In the genomic region with DNA sequence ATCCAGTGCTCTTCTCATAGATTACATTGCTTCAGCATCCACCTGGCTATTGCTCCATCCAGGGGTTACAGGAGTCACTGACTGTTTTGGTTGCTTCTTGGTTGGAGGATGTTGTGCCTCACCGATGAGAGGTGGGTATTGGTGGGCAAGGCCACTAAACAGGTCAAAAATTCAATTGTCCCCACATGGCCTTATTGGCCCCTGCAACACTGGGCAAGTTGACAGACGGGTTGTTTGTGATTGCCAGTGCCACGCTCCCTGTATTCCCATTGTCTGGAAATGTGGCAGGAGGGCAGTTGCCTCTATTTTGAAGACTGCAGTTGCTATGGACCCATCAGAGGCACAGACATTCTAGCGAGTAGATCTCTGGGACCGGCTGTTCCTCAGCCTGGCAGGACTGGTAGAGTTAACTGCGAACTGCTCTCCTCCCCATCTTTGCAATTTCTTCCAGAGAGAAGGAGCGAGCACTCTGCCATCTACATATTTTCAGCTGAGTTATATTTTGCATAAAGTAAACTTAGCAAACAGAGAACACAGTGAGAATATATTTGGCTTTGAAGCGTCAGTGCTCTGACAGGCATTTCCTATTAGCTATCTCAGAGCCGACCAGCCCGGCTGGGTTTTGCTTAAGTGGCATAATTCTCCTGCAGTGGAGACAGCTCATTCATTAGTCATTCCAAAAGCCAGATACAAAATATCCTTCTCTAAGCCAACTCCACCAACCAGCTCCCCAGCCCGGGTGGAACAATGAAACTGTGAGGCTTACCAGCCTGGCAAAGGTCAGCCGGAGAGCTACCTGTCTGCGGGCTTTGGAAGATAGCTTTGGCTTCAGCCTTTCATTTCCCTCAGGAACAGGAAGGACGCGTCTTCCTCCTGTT, we compare ENCODE assay signal across 13 cellular contexts. TPM values are rescaled to one million over a fixed set of nuclear protein-coding genes. Genes with fewer than 3 reads are reported as not detected.
DNase-seq lines count a peak whose midpoint lies in the region; ATAC-seq, FAIRE-seq and TF ChIP-seq lines count a peak whose summit lies in the region.
"Had no signal": no experiment of that assay in that cellular context is flagged by ENCODE, and none has a peak within 500 bp of the region (broad histone marks: within the 10 kb centered on the region; RNA-seq: fewer than 3 reads in every experiment).

No MANE protein-coding gene starts in this region.

- H3K36me3 ChIP-seq in mammary epithelial cell (ENCODE audit: insufficient read depth, low read length): no peaks in the 10 kb centered on the region
- no peaks in the 10 kb centered on the region for H3K36me3 ChIP-seq in HepG2 (replicated peaks in 1 of 2; ENCODE audit: control insufficient read depth in 1 of 2, insufficient read depth in 2 of 2, low read length in 2 of 2)
- H3K36me3 ChIP-seq in suprapubic skin: no peaks in the 10 kb centered on the region
- H3K36me3 ChIP-seq: colonic mucosa, tibial artery had no signal

- no peak overlapping the region for H3K27ac Mint-ChIP-seq in activated CD8-positive, alpha-beta memory T cell treated with anti-CD3 and anti-CD28 coated beads, Interleukin-2, amount 10 ng/mL, durations not matched to agents 7 days and 5 days
- H3K27ac Mint-ChIP-seq in H9: no peak overlapping the region

- no peak overlapping the region for H3T11ph ChIP-seq in H9 (ENCODE audit: low read length)

- no peak overlapping the region for H3K23ac ChIP-seq in H9 (ENCODE audit: insufficient read length, low read depth, low read length)

- H4K8ac ChIP-seq in H9 (replicated peaks; ENCODE audit: insufficient read length, low read depth, low read length): no peak overlapping the region

- H3K18ac ChIP-seq in H9 (ENCODE audit: insufficient read length, low read depth, low read length): no peak overlapping the region

- no peak overlapping the region for H2BK5ac ChIP-seq in H9 (ENCODE audit: insufficient read length, low read length)

- peak; percentile 45 for DNase-seq in activated CD8-positive, alpha-beta memory T cell treated with anti-CD3 and anti-CD28 coated beads, Interleukin-2, amount 50 U/mL, for 48 hours
- DNase-seq in activated CD8-positive, alpha-beta memory T cell treated with anti-CD3 and anti-CD28 coated beads, Interleukin-2, amount 10 ng/mL, durations not matched to agents 7 days and 5 days: no peak
- DNase-seq in mammary epithelial cell (peak; percentile 97), HepG2 (ENCODE audit: low spot score) (no peak), suprapubic skin (ENCODE audit: low spot score in 2 of 2) (peak; percentile 49 to 69), H9 (no peak)
- no peak for DNase-seq in stimulated activated CD4-positive, alpha-beta T cell treated with anti-CD3 and anti-CD28 coated beads, Interleukin-15, amount 100 ng/mL, for 24 hours
- DNase-seq: 8988T, colonic mucosa, NCI-H1417 had no signal

- CTCF ChIA-PET in activated CD8-positive, alpha-beta memory T cell treated with anti-CD3 and anti-CD28 coated beads, Interleukin-2, amount 10 ng/mL, durations not matched to agents 7 days and 5 days (lab: Charles Lee): interaction anchor here (1.3 kb wide), 1 partner anchor 177 kb away, joined by 3 read pairs; a partner anchor contains a TSS
- CTCF ChIA-PET in mammary epithelial cell (lab: Charles Lee; ENCODE audit: low non-redundant PET) (interaction anchor here (0.6 to 0.8 kb wide), 2 partner anchors 9 to 11 kb away, joined by 3 read pairs; no protein-coding TSS in a partner anchor), HepG2 (lab: Yijun Ruan, JAX; ENCODE audit: low intra/inter-chr PET ratio, low total read pairs) (no interaction called here)

- FAIRE-seq in HepG2 (lab: Jason Lieb, UNC): no peak
- FAIRE-seq: islet of Langerhans had no signal

- H2AK5ac ChIP-seq in H9 (ENCODE audit: insufficient read length, low read length): no peak overlapping the region

- H3K4me3 ChIP-seq in mammary epithelial cell (replicated peaks in 1 of 3; ENCODE audit: insufficient read depth in 1 of 3, low read depth in 2 of 3, low read length in 3 of 3) (no peak overlapping the region), HepG2 (replicated peaks in 1 of 3; ENCODE audit: insufficient read depth in 1 of 3, low read depth in 2 of 3, low read length in 3 of 3) (no peak overlapping the region), suprapubic skin (peak overlapping the region; percentile 16)
- H3K4me3 ChIP-seq: colonic mucosa, tibial artery had no signal

- TF ChIP-seq EP300 in HepG2 (IDR thresholded peaks at IDR 0.05; ENCODE audit: low read depth in 2 of 2, low read length in 2 of 2) (no peak), HepG2 (CRISPR knock-in tag; IDR thresholded peaks at IDR 0.05; ENCODE audit: borderline replicate concordance) (no peak), suprapubic skin (IDR thresholded peaks at IDR 0.05) (no peak)

- no peak overlapping the region for H2BK120ac ChIP-seq in H9 (ENCODE audit: low read depth, low read length, poor library complexity, severe bottlenecking)

- H3K9me3 Mint-ChIP-seq in activated CD8-positive, alpha-beta memory T cell treated with anti-CD3 and anti-CD28 coated beads, Interleukin-2, amount 10 ng/mL, durations not matched to agents 7 days and 5 days (ENCODE audit: low read depth): no peaks in the 10 kb centered on the region
- no peaks in the 10 kb centered on the region for H3K9me3 Mint-ChIP-seq in H9

- no peak overlapping the region for H3K4me3 Mint-ChIP-seq in activated CD8-positive, alpha-beta memory T cell treated with anti-CD3 and anti-CD28 coated beads, Interleukin-2, amount 10 ng/mL, durations not matched to agents 7 days and 5 days
- H3K4me3 Mint-ChIP-seq in H9: no peak overlapping the region

- no peak overlapping the region for H4K91ac ChIP-seq in H9 (ENCODE audit: insufficient read length, low read depth, low read length)

- peaks cover 7% of the 10 kb centered on the region for H3K4me1 Mint-ChIP-seq in activated CD8-positive, alpha-beta memory T cell treated with anti-CD3 and anti-CD28 coated beads, Interleukin-2, amount 10 ng/mL, durations not matched to agents 7 days and 5 days
- peaks cover 11 to 24% of the 10 kb centered on the region in 2 experiments for H3K4me1 Mint-ChIP-seq in H9

- H3K4me1 ChIP-seq in mammary epithelial cell (ENCODE audit: insufficient read depth, low read length) (peaks cover 57% of the 10 kb centered on the region), HepG2 (ENCODE audit: insufficient read depth, low read length) (no peaks in the 10 kb centered on the region), suprapubic skin (peaks cover 54% of the 10 kb centered on the region), H9 (ENCODE audit: insufficient read depth, low read length) (no peaks in the 10 kb centered on the region)
- H3K4me1 ChIP-seq: colonic mucosa, tibial artery had no signal

- no peak overlapping the region for H4K5ac ChIP-seq in H9 (ENCODE audit: insufficient read length, low read depth, low read length)

- ATAC-seq in activated CD8-positive, alpha-beta memory T cell treated with anti-CD3 and anti-CD28 coated beads, Interleukin-2, amount 10 ng/mL, durations not matched to agents 7 days and 5 days: no peak
- ATAC-seq in HepG2 (no peak), GM18861 (IDR thresholded peaks at IDR 0.05; ENCODE audit: unreplicated experiment) (no peak)

- intact Hi-C loops in mammary epithelial cell (cut with micrococcal nuclease) (no loop called here), HepG2 (cut with micrococcal nuclease; ENCODE audit: unreplicated experiment) (no loop called here)

- in situ Hi-C loops in mammary epithelial cell (cut with MboI; ENCODE audit: low sequenced_read_pairs in 2 of 2): no loop called here
- in situ Hi-C loops in HepG2 (cut with HindIII; ENCODE audit: extremely low pct_ligation_motif_present, low pct_unique_long_range_greater_than_20kb): no loop called here

- H3K9me3 ChIP-seq in mammary epithelial cell (replicated peaks; ENCODE audit: insufficient read depth, low read length) (no peaks in the 10 kb centered on the region), HepG2 (ENCODE audit: low read length) (no peaks in the 10 kb centered on the region), suprapubic skin (no peaks in the 10 kb centered on the region), H9 (ENCODE audit: control insufficient read depth, low read depth, low read length) (no peaks in the 10 kb centered on the region)
- H3K9me3 ChIP-seq: colonic mucosa, tibial artery had no signal

- peak overlapping the region; percentile 99 for H3K27ac ChIP-seq in mammary epithelial cell (ENCODE audit: insufficient read depth, low read depth, low read length)
- H3K27ac ChIP-seq in HepG2 (ENCODE audit: extremely low read length, insufficient read depth, low read length): no peak overlapping the region
- peak overlapping the region; percentile 57 for H3K27ac ChIP-seq in suprapubic skin
- no peak overlapping the region for H3K27ac ChIP-seq in H9 (ENCODE audit: insufficient read length, low read depth, low read length)
- H3K27ac ChIP-seq: colonic mucosa, tibial artery had no signal

- H3K4me2 ChIP-seq in mammary epithelial cell (ENCODE audit: insufficient read depth, low read depth, low read length) (peak overlapping the region; percentile 60), HepG2 (ENCODE audit: low read depth, low read length) (no peak overlapping the region), H9 (ENCODE audit: insufficient read depth, insufficient read length, low read length) (no peak overlapping the region)

- H2BK12ac ChIP-seq in H9 (ENCODE audit: insufficient read length, low read depth, low read length): no peak overlapping the region

- H2BK15ac ChIP-seq in H9 (ENCODE audit: low read depth, low read length): no peak overlapping the region

- H3K79me2 ChIP-seq in mammary epithelial cell (ENCODE audit: insufficient read depth, low read length) (no peaks in the 10 kb centered on the region), HepG2 (ENCODE audit: insufficient read depth, low read length) (no peaks in the 10 kb centered on the region), H9 (ENCODE audit: insufficient read depth, low read length) (no peaks in the 10 kb centered on the region)

- H4K20me1 ChIP-seq in mammary epithelial cell (ENCODE audit: insufficient read depth, low read length) (no peaks in the 10 kb centered on the region), HepG2 (ENCODE audit: insufficient read depth, low read length) (no peaks in the 10 kb centered on the region), H9 (ENCODE audit: control insufficient read depth, insufficient read depth, insufficient read length) (no peaks in the 10 kb centered on the region)

- H3K27me3 ChIP-seq in mammary epithelial cell (ENCODE audit: insufficient read depth, low read length): no peaks in the 10 kb centered on the region
- H3K27me3 ChIP-seq in HepG2 (ENCODE audit: control insufficient read depth in 1 of 2, insufficient read depth in 2 of 2, low read length in 2 of 2): peaks cover 0 to 38% of the 10 kb centered on the region in 2 experiments; a peak in 4 of 5 replicates
- H3K27me3 ChIP-seq in suprapubic skin: no peaks in the 10 kb centered on the region
- no peaks in the 10 kb centered on the region for H3K27me3 ChIP-seq in H9 (ENCODE audit: insufficient read depth, low read length)
- H3K27me3 ChIP-seq: colonic mucosa, tibial artery had no signal

- peak overlapping the region; percentile 75 for H2AFZ ChIP-seq in mammary epithelial cell (ENCODE audit: low read depth, low read length)
- H2AFZ ChIP-seq in HepG2 (ENCODE audit: low read length): no peak overlapping the region
- no peak overlapping the region for H2AFZ ChIP-seq in H9 (ENCODE audit: low read length)

- 31% methylated on average over 15 of the region's 15 CpGs for WGBS in mammary epithelial cell (ENCODE audit: low coverage, missing lambda C conversion rate)
- 53% methylated on average over 10 of the region's 15 CpGs for WGBS in HepG2 (ENCODE audit: low lambda C conversion rate)
- WGBS in suprapubic skin: 36% methylated on average over 15 of the region's 15 CpGs
- no CpG with 5 or more reads among the region's 15 CpGs for WGBS in H9 (ENCODE audit: extremely low coverage, insufficient read length, low lambda C conversion rate)

- no peak for TF ChIP-seq POLR2A in HepG2 (IDR thresholded peaks at IDR 0.05; ENCODE audit: insufficient read depth in 1 of 2, low read depth in 2 of 2, low read length in 2 of 2)
- TF ChIP-seq POLR2A in suprapubic skin (IDR thresholded peaks at IDR 0.05): no peak

- H3K9ac ChIP-seq in mammary epithelial cell (ENCODE audit: insufficient read depth, low read length) (peak overlapping the region; percentile 52), HepG2 (ENCODE audit: insufficient read depth, low read depth, low read length) (no peak overlapping the region), H9 (ENCODE audit: extremely low read depth, insufficient read length, low read length) (no peak overlapping the region)

- H3K14ac ChIP-seq in H9 (ENCODE audit: insufficient read depth, low read length): no peak overlapping the region

- H3K36me3 Mint-ChIP-seq in activated CD8-positive, alpha-beta memory T cell treated with anti-CD3 and anti-CD28 coated beads, Interleukin-2, amount 10 ng/mL, durations not matched to agents 7 days and 5 days: no peaks in the 10 kb centered on the region
- no peaks in the 10 kb centered on the region for H3K36me3 Mint-ChIP-seq in H9 (ENCODE audit: insufficient read depth in 1 of 3, low read depth in 3 of 3)

- BruUV-seq in mammary epithelial cell (replicated peaks; lab: Mats Ljungman, UMichigan) (no TSS peak), HepG2 (replicated peaks; lab: Mats Ljungman, UMichigan) (no TSS peak)

- no peak overlapping the region for H3K56ac ChIP-seq in H9 (ENCODE audit: insufficient read length, low read depth, low read length)

- H2BK20ac ChIP-seq in H9 (ENCODE audit: low read depth, low read length, poor library complexity, severe bottlenecking): no peak overlapping the region

- no peak overlapping the region for H3K4ac ChIP-seq in H9 (ENCODE audit: low read depth, low read length)

- no peaks in the 10 kb centered on the region for H3K79me1 ChIP-seq in H9 (ENCODE audit: insufficient read depth, low read depth, low read length, poor library complexity, severe bottlenecking)

- H3K27me3 Mint-ChIP-seq in activated CD8-positive, alpha-beta memory T cell treated with anti-CD3 and anti-CD28 coated beads, Interleukin-2, amount 10 ng/mL, durations not matched to agents 7 days and 5 days: peaks cover 11% of the 10 kb centered on the region
- peaks cover 4% of the 10 kb centered on the region for H3K27me3 Mint-ChIP-seq in H9 (ENCODE audit: low read depth)

- TF ChIP-seq CTCF in mammary epithelial cell (conservative IDR thresholded peaks at IDR 0.05 in 1 of 2, IDR thresholded peaks at IDR 0.05 in 1 of 2; ENCODE audit: extremely low read depth in 1 of 2, insufficient read depth in 1 of 2, low read depth in 1 of 2, low read length in 2 of 2) (no peak), HepG2 (CRISPR knock-in tag; IDR thresholded peaks at IDR 0.05) (no peak), suprapubic skin (IDR thresholded peaks at IDR 0.05) (no peak), H9 (conservative IDR thresholded peaks at IDR 0.05) (no peak)

- no peaks in the 10 kb centered on the region for H3K23me2 ChIP-seq in H9 (ENCODE audit: insufficient read length, low read depth, low read length, poor library complexity, severe bottlenecking)

- POLR2A ChIA-PET in HepG2 (lab: Yijun Ruan, JAX): no interaction called here

- no peak for TF ChIP-seq RAD21 in HepG2 (CRISPR knock-in tag; IDR thresholded peaks at IDR 0.05)

- dilution Hi-C loops in mammary epithelial cell (cut with HindIII; ENCODE audit: low sequenced_read_pairs): no loop called here

RNA-seq across cellular contexts. Expression of a gene that starts 26.0 kb away (rescaled TPM):
- 1 to 10 TPM; 2.8 to 5.9 TPM for total RNA-seq in activated CD8-positive, alpha-beta memory T cell treated with anti-CD3 and anti-CD28 coated beads, Interleukin-2, amount 10 ng/mL, durations not matched to agents 7 days and 5 days
- total RNA-seq in mammary epithelial cell (10 to 100 TPM; 19.0 to 27.8 TPM), HepG2 (2016; rRNA removed; fragmentation: Illumina TruSeq; extraction: Trizol) (60.5 and 62.4 TPM in 2 replicates), suprapubic skin (10 to 100 TPM; 12.8 to 26.5 (median 17.7) TPM), H9 (2021) (31.9 and 34.8 TPM in 2 replicates)
- polyA plus RNA-seq in mammary epithelial cell (14.3 TPM), HepG2 (2011; rRNA removed) (26.0 and 28.4 TPM in 2 replicates)
- polyA minus RNA-seq in mammary epithelial cell: 4.4 TPM
- 11.1 and 11.7 TPM in 2 replicates for total RNA-seq in HepG2 (2016; cell fraction: cytosol; rRNA removed; fragmentation: Illumina TruSeq; extraction: Trizol; ENCODE audit: low read depth)
- total RNA-seq in HepG2 (2016; cell fraction: insoluble cytoplasmic fraction; rRNA removed; fragmentation: Illumina TruSeq; extraction: Trizol): 62.2 and 63.0 TPM in 2 replicates
- 35.0 and 37.6 TPM in 2 replicates for total RNA-seq in HepG2 (2016; cell fraction: membrane; rRNA removed; fragmentation: Illumina TruSeq; extraction: Trizol)
- 29.3 and 33.3 TPM in 2 replicates for total RNA-seq in HepG2 (2016; cell fraction: nucleus; rRNA removed; fragmentation: Illumina TruSeq; extraction: Trizol)
- 28.8 and 31.3 TPM in 2 replicates for polyA plus RNA-seq in HepG2 (2011; cell fraction: cytosol; rRNA removed)
- polyA plus RNA-seq in HepG2 (2011; cell fraction: nucleus; rRNA removed): 9.3 and 9.9 TPM in 2 replicates
- 40.7 and 43.6 TPM in 2 replicates for polyA plus RNA-seq in HepG2 (2012)
- 9.6 and 9.9 TPM in 2 replicates for polyA plus RNA-seq in HepG2 (2016; cell fraction: cytosol; fragmentation: Illumina TruSeq; extraction: Trizol; ENCODE audit: low read depth)
- 85.1 and 85.2 TPM in 2 replicates for polyA plus RNA-seq in HepG2 (2016; cell fraction: insoluble cytoplasmic fraction; fragmentation: Illumina TruSeq; extraction: Trizol; ENCODE audit: low read depth)
- polyA plus RNA-seq in HepG2 (2016; cell fraction: membrane; fragmentation: Illumina TruSeq; extraction: Trizol; ENCODE audit: low read depth): 27.9 and 30.4 TPM in 2 replicates
- polyA plus RNA-seq in HepG2 (2016; cell fraction: nucleus; fragmentation: Illumina TruSeq; extraction: Trizol; ENCODE audit: insufficient read depth, low read depth): 55.9 and 56.3 TPM in 2 replicates
- 7.2 and 10.5 TPM in 2 replicates for polyA minus RNA-seq in HepG2 (2011; rRNA and poly(A)+ RNA removed; ENCODE audit: low replicate concordance)
- 18.7 and 19.4 TPM in 2 replicates for polyA minus RNA-seq in HepG2 (2011; cell fraction: cytosol; rRNA and poly(A)+ RNA removed)
- polyA minus RNA-seq in HepG2 (2011; cell fraction: nucleus; rRNA and poly(A)+ RNA removed): 8.4 and 9.0 TPM in 2 replicates

Comparison
In these comparisons a context has a peak if more than half of its experiments do, and no peak if none do; other contexts are left out.
1. DNase-seq: peak in activated CD8-positive, alpha-beta memory T cell treated with anti-CD3 and anti-CD28 coated beads, Interleukin-2, amount 50 U/mL, for 48 hours (single experiment), mammary epithelial cell (single experiment) and suprapubic skin (2 of 2); none in activated CD8-positive, alpha-beta memory T cell treated with anti-CD3 and anti-CD28 coated beads, Interleukin-2, amount 10 ng/mL, durations not matched to agents 7 days and 5 days (single experiment), HepG2 (single experiment), stimulated activated CD4-positive, alpha-beta T cell treated with anti-CD3 and anti-CD28 coated beads, Interleukin-15, amount 100 ng/mL, for 24 hours (single experiment) and H9 (single experiment).
2. H3K27ac ChIP-seq: peak in mammary epithelial cell (single experiment) and suprapubic skin (single experiment); none in HepG2 (single experiment) and H9 (single experiment).